Comparison of ENCODE assay signal across 8 cellular contexts in the genomic region with DNA sequence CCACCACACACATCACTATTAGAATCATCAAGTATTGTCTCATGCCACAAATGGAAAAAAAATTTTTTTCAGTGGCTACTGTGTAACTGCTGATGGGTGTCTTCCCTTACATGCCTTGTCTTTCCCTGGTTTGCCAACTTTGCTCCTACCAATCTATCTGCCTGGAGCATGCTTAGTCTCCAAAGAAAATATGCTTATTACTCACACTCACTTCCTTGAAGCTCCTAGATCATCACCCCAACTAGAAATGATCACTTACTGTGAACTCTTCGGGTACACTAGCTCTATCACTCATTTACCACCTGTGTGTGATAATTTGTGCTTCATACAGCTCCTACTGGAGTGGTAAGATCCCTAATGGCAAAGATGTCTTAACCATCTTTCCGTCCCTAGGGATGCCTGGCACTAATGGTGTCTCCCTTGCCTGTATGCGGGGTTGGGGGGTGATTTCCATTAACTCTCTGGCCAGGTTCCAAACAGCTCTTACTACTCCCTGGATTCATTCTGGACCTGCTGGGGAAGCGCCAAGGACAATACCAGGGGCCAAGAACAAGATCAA. TPM values are rescaled to one million over a fixed set of nuclear protein-coding genes. Genes with fewer than 3 reads are reported as not detected.
DNase-seq lines count a peak whose midpoint lies in the region; ATAC-seq and TF ChIP-seq lines count a peak whose summit lies in the region.

No MANE protein-coding gene starts in this region.

- POLR2A ChIA-PET in HEK293 (lab: Yijun Ruan, JAX): interaction anchor here (0.6 to 2.8 kb wide), 11 partner anchors 9 to 120 kb away, joined by 3 to 15 read pairs (median 5); partner anchors contain the start of genes HDDC3, PRC1, RCCD1 and UNC45A

- peaks cover 10% of the 10 kb centered on the region for H3K36me3 ChIP-seq in CD4-positive, CD25-positive, alpha-beta regulatory T cell (ENCODE audit: control insufficient read depth, insufficient read depth, low read length)
- H3K36me3 ChIP-seq in HEK293 (ENCODE audit: control insufficient read depth in 2 of 2, insufficient read depth in 1 of 2, low read length in 2 of 2): peaks cover 1 to 17% of the 10 kb centered on the region in 2 experiments; a peak in 2 of 3 replicates

- H3K36me3 Mint-ChIP-seq in CD4-positive, CD25-positive, alpha-beta regulatory T cell: peaks cover 9% of the 10 kb centered on the region

- H3K4me1 Mint-ChIP-seq in CD4-positive, CD25-positive, alpha-beta regulatory T cell: peaks cover 26 to 51% (median 38%) of the 10 kb centered on the region in 4 donors

- CTCF ChIA-PET in HEK293 (lab: Yijun Ruan, JAX): interaction anchor here (0.5 to 3.2 kb wide), 13 partner anchors 8 to 1630 kb away, joined by 3 to 22 read pairs (median 4); partner anchors contain the start of genes HDDC3 and RCCD1

- H3K27ac Mint-ChIP-seq in CD4-positive, CD25-positive, alpha-beta regulatory T cell: peak overlapping the region; percentile 95 to 99 (median 97)

- ATAC-seq in CD4-positive, CD25-positive, alpha-beta regulatory T cell (ENCODE audit: low read depth in 2 of 2): no peak
- peak; percentile 42 for ATAC-seq in SK-N-SH treated with all-trans-retinoic acid at 6 μM for 48 hours
- ATAC-seq in GM18505 (IDR thresholded peaks at IDR 0.05; ENCODE audit: unreplicated experiment): no peak

- peaks cover 19% of the 10 kb centered on the region for H3K4me1 ChIP-seq in CD4-positive, CD25-positive, alpha-beta regulatory T cell (ENCODE audit: control insufficient read depth, insufficient read depth, low read length, poor library complexity, severe bottlenecking)
- H3K4me1 ChIP-seq in HEK293 (ENCODE audit: control insufficient read depth, insufficient read depth, low read length): peaks cover 6% of the 10 kb centered on the region; the same call in 1 of the 2 replicates

- H3K27ac ChIP-seq in CD4-positive, CD25-positive, alpha-beta regulatory T cell (ENCODE audit: insufficient read depth, low read length, poor library complexity, severe bottlenecking): peak overlapping the region; percentile 73
- peak overlapping the region; percentile 61; the same call in 1 of the 2 replicates for H3K27ac ChIP-seq in HEK293 (ENCODE audit: extremely low read depth, low read depth, low read length)

- no peaks in the 10 kb centered on the region for H3K27me3 ChIP-seq in CD4-positive, CD25-positive, alpha-beta regulatory T cell (ENCODE audit: control insufficient read depth, insufficient read depth, low read length)

- H3K27me3 Mint-ChIP-seq in CD4-positive, CD25-positive, alpha-beta regulatory T cell: no peaks in the 10 kb centered on the region

- no peaks in the 10 kb centered on the region for H3K9me3 Mint-ChIP-seq in CD4-positive, CD25-positive, alpha-beta regulatory T cell

- H3K4me3 ChIP-seq in CD4-positive, CD25-positive, alpha-beta regulatory T cell (ENCODE audit: low read depth, low read length): peak overlapping the region; percentile 96
- H3K4me3 ChIP-seq in HEK293 (ENCODE audit: low read depth, low read length): peak overlapping the region; percentile 74
- peak overlapping the region; percentile 92 for H3K4me3 ChIP-seq in fibroblast of villous mesenchyme (ENCODE audit: low read depth, low read length)

- no peak for TF ChIP-seq POLR2A in GM18505 (IDR thresholded peaks at IDR 0.05; ENCODE audit: borderline replicate concordance, extremely low read depth, insufficient read depth, insufficient read length)

- H3K9me3 ChIP-seq in CD4-positive, CD25-positive, alpha-beta regulatory T cell (ENCODE audit: control insufficient read depth in 2 of 2, low read length in 2 of 2): no peaks in the 10 kb centered on the region
- no peaks in the 10 kb centered on the region for H3K9me3 ChIP-seq in HEK293 (ENCODE audit: control insufficient read depth, insufficient read depth, low read depth, low read length)

- no peak for DNase-seq in CD4-positive, CD25-positive, alpha-beta regulatory T cell
- DNase-seq in fibroblast of villous mesenchyme (ENCODE audit: low read depth): no peak
- peak; percentile 21 for DNase-seq in putamen (ENCODE audit: low spot score)
- no peak for DNase-seq in KG1 (lab: John Stamatoyannopoulos, UW)
- no peak for DNase-seq in hippocampal formation (lab: John Stamatoyannopoulos, UW)

- TF ChIP-seq CTCF in HEK293 (tag by site-specific recombination; IDR thresholded peaks at IDR 0.05): no peak
- no peak for TF ChIP-seq CTCF in fibroblast of villous mesenchyme (IDR thresholded peaks at IDR 0.05; ENCODE audit: insufficient read depth, low read depth, low read length)

- H3K4me3 Mint-ChIP-seq in CD4-positive, CD25-positive, alpha-beta regulatory T cell: peak overlapping the region; percentile 92 to 94 (median 94)

TF ChIP-seq in HEK293, 187 proteins besides CTCF, POLR2A, EP300 and RAD21:
- TF ChIP-seq ZBTB48 (tag by site-specific recombination; IDR thresholded peaks at IDR 0.05) (peak; percentile 95), ZNF223 (tag by site-specific recombination; IDR thresholded peaks at IDR 0.05) (no peak), ZXDB (tag by site-specific recombination; IDR thresholded peaks at IDR 0.05) (peak; percentile 51), ZEB2 (tag by site-specific recombination; IDR thresholded peaks at IDR 0.05) (no peak), ZBTB20 (tag by site-specific recombination; IDR thresholded peaks at IDR 0.05) (peak; percentile 19; the same call in 1 of the 2 replicates), OVOL3 (tag by site-specific recombination; IDR thresholded peaks at IDR 0.05) (no peak), IKZF3 (tag by site-specific recombination; IDR thresholded peaks at IDR 0.05) (0 out of 2 replicates have a peak, but pooled peaks have one; percentile 27), ZNF174 (tag by site-specific recombination; IDR thresholded peaks at IDR 0.05) (no peak), ZNF341 (tag by site-specific recombination; IDR thresholded peaks at IDR 0.05; ENCODE audit: low read depth) (peak; percentile 90; the same call in 1 of the 2 replicates), MZF1 (tag by site-specific recombination; IDR thresholded peaks at IDR 0.05; ENCODE audit: borderline replicate concordance) (peak; percentile 32; the same call in 1 of the 2 replicates), ZBTB17 (tag by site-specific recombination; IDR thresholded peaks at IDR 0.05) (peak; percentile 6; the same call in 1 of the 2 replicates)

TF ChIP-seq in SK-N-SH treated with all-trans-retinoic acid at 6 μM for 48 hours, 23 proteins besides CTCF, POLR2A, EP300 and RAD21:
- TF ChIP-seq ISL1 (CRISPR knock-in tag; IDR thresholded peaks at IDR 0.05): peak; percentile 34; the same call in 1 of the 2 replicates
- TF ChIP-seq, protein P1, sequence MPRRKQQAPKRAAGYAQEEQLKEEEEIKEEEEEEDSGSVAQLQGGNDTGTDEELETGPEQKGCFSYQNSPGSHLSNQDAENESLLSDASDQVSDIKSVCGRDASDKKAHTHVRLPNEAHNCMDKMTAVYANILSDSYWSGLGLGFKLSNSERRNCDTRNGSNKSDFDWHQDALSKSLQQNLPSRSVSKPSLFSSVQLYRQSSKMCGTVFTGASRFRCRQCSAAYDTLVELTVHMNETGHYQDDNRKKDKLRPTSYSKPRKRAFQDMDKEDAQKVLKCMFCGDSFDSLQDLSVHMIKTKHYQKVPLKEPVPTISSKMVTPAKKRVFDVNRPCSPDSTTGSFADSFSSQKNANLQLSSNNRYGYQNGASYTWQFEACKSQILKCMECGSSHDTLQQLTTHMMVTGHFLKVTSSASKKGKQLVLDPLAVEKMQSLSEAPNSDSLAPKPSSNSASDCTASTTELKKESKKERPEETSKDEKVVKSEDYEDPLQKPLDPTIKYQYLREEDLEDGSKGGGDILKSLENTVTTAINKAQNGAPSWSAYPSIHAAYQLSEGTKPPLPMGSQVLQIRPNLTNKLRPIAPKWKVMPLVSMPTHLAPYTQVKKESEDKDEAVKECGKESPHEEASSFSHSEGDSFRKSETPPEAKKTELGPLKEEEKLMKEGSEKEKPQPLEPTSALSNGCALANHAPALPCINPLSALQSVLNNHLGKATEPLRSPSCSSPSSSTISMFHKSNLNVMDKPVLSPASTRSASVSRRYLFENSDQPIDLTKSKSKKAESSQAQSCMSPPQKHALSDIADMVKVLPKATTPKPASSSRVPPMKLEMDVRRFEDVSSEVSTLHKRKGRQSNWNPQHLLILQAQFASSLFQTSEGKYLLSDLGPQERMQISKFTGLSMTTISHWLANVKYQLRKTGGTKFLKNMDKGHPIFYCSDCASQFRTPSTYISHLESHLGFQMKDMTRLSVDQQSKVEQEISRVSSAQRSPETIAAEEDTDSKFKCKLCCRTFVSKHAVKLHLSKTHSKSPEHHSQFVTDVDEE (CRISPR knock-in tag; IDR thresholded peaks at IDR 0.05): no peak

RNA-seq across cellular contexts. Expression of gene VPS33B, which starts 0.8 kb away (rescaled TPM):
- total RNA-seq in CD4-positive, CD25-positive, alpha-beta regulatory T cell: 22.2 TPM
- 10 to 100 TPM in 1 of 4 donors, 1 to 10 TPM in 3; 5.5 to 13.1 (median 8.5) TPM for polyA plus RNA-seq in CD4-positive, CD25-positive, alpha-beta regulatory T cell
- 6.0 and 8.4 TPM in 2 replicates for total RNA-seq in fibroblast of villous mesenchyme

RNA-seq across cellular contexts. Expression of gene PRC1, which starts 27.3 kb away (rescaled TPM):
- total RNA-seq in CD4-positive, CD25-positive, alpha-beta regulatory T cell: 63.8 TPM
- polyA plus RNA-seq in CD4-positive, CD25-positive, alpha-beta regulatory T cell: 10 to 100 TPM in 1 of 4 donors, 1 to 10 TPM in 3; 2.7 to 10.9 (median 7.5) TPM
- total RNA-seq in fibroblast of villous mesenchyme: 61.5 and 113 TPM in 2 replicates
